20 cellular contexts compared by ENCODE assay signal in the genomic region with DNA sequence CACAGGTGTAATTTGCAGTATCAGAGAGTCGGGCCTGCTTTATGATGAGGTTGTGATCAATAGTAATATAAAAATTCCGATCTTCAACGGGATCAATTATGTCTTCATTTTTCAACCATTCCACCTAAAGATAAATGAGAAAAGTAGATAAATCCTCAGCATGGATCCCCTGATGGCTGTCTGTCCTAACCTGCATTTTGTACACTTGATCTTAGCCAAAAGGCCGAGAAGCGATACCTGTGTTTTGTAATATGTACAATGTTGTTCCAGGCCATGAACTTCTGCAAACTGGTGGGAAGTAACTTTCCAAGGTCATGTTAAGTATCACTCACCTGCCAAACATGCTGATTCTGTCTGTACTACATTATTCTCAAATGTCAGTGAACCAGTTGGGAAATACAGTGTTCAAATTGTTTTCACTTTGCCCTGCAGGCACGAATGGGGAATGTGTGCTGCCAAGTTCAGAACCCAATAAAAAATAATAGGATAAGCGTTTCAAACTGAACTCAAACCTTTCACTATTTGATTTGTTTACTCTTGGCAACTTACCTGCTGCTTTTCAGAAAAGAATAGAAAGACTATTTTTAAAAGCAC.
DNase-seq lines count a peak whose midpoint lies in the region; ATAC-seq, FAIRE-seq and TF ChIP-seq lines count a peak whose summit lies in the region.
"Had no signal": no experiment of that assay in that cellular context is flagged by ENCODE, and none has a peak within 500 bp of the region (broad histone marks: within the 10 kb centered on the region; RNA-seq: fewer than 3 reads in every experiment).

No MANE protein-coding gene starts in this region.

- H3K27ac Mint-ChIP-seq in HFFc6: no peak overlapping the region
- H3K27ac Mint-ChIP-seq: IgD-negative memory B cell; stimulated activated naive B cell treated with anti-CD40 and anti-IgM and Interleukin-4, amounts not matched to agents 10 μg/mL and 1 μg/mL and 100 μg/mL, for 72 hours had no signal

- no peaks in the 10 kb centered on the region for H3K4me1 Mint-ChIP-seq in HFFc6 (ENCODE audit: low read depth)
- H3K4me1 Mint-ChIP-seq: IgD-negative memory B cell; stimulated activated naive B cell treated with anti-CD40 and anti-IgM and Interleukin-4, amounts not matched to agents 10 μg/mL and 1 μg/mL and 100 μg/mL, for 72 hours had no signal

- H3K27me3 Mint-ChIP-seq in HFFc6 (ENCODE audit: insufficient read depth): no peaks in the 10 kb centered on the region
- H3K27me3 Mint-ChIP-seq: IgD-negative memory B cell; stimulated activated naive B cell treated with anti-CD40 and anti-IgM and Interleukin-4, amounts not matched to agents 10 μg/mL and 1 μg/mL and 100 μg/mL, for 72 hours had no signal

- intact Hi-C loops in K562 (cut with micrococcal nuclease) (no loop called here), right lobe of liver (cut with DNase I) (no loop called here), esophagus squamous epithelium (cut with DNase I) (no loop called here)

- H3K27me3 ChIP-seq in K562 (ENCODE audit: control insufficient read depth in 2 of 2, insufficient read depth in 2 of 2, low read length in 2 of 2): no peaks in the 10 kb centered on the region
- no peaks in the 10 kb centered on the region for H3K27me3 ChIP-seq in right lobe of liver
- no peaks in the 10 kb centered on the region for H3K27me3 ChIP-seq in esophagus squamous epithelium
- H3K27me3 ChIP-seq: heart right ventricle had no signal

- no peaks in the 10 kb centered on the region for H3K79me2 ChIP-seq in K562 (ENCODE audit: control insufficient read depth, insufficient read depth, low read length)

- FAIRE-seq in K562 (lab: Jason Lieb, UNC): no peak
- FAIRE-seq: GM19239 had no signal

- peaks cover 17% of the 10 kb centered on the region for H3K9me3 Mint-ChIP-seq in HFFc6
- H3K9me3 Mint-ChIP-seq: IgD-negative memory B cell; stimulated activated naive B cell treated with anti-CD40 and anti-IgM and Interleukin-4, amounts not matched to agents 10 μg/mL and 1 μg/mL and 100 μg/mL, for 72 hours had no signal

- TF ChIP-seq POLR2A in K562 (conservative IDR thresholded peaks at IDR 0.05) (no peak), right lobe of liver (IDR thresholded peaks at IDR 0.05) (no peak), esophagus squamous epithelium (IDR thresholded peaks at IDR 0.05) (no peak)

- CTCF ChIA-PET in K562 (lab: Yijun Ruan, JAX; ENCODE audit: low intra/inter-chr PET ratio): no interaction called here

- no peak overlapping the region for H3K4me3 Mint-ChIP-seq in HFFc6
- H3K4me3 Mint-ChIP-seq: IgD-negative memory B cell; stimulated activated naive B cell treated with anti-CD40 and anti-IgM and Interleukin-4, amounts not matched to agents 10 μg/mL and 1 μg/mL and 100 μg/mL, for 72 hours had no signal

- no peak for TF ChIP-seq EP300 in K562 (IDR thresholded peaks at IDR 0.05; ENCODE audit: low read length)

- H3K9me3 ChIP-seq in K562 (replicated peaks; ENCODE audit: control insufficient read depth, insufficient read depth, low read depth, low read length): no peaks in the 10 kb centered on the region
- H3K9me3 ChIP-seq in right lobe of liver: no peaks in the 10 kb centered on the region
- no peaks in the 10 kb centered on the region for H3K9me3 ChIP-seq in esophagus squamous epithelium
- H3K9me3 ChIP-seq: heart right ventricle had no signal

- no peaks in the 10 kb centered on the region for H3K36me3 ChIP-seq in K562 (ENCODE audit: control insufficient read depth, insufficient read depth, low read length)
- H3K36me3 ChIP-seq in right lobe of liver: no peaks in the 10 kb centered on the region
- H3K36me3 ChIP-seq in esophagus squamous epithelium: no peaks in the 10 kb centered on the region

- no peak overlapping the region for H3K27ac ChIP-seq in K562 (ENCODE audit: extremely low read depth, low read depth, low read length)
- H3K27ac ChIP-seq in right lobe of liver: no peak overlapping the region
- no peak overlapping the region for H3K27ac ChIP-seq in esophagus squamous epithelium
- H3K27ac ChIP-seq: heart right ventricle had no signal

- in situ Hi-C loops in K562 (cut with MboI): no loop called here

- ATAC-seq in K562 (no peak), right lobe of liver (peak; percentile 82 to 90 (median 86))
- ATAC-seq: esophagus mucosa; heart right ventricle; stimulated activated naive B cell treated with anti-CD40 and anti-IgM and Interleukin-4, amounts not matched to agents 10 μg/mL and 1 μg/mL and 100 μg/mL, for 72 hours had no signal

- H3K9me1 ChIP-seq in K562 (ENCODE audit: control insufficient read depth, insufficient read depth, low read length): no peaks in the 10 kb centered on the region

- no peak overlapping the region for H3K9ac ChIP-seq in K562 (ENCODE audit: insufficient read depth in 1 of 2, low read depth in 2 of 2, low read length in 2 of 2)

- POLR2A ChIA-PET in K562 (lab: Yijun Ruan, JAX): interaction anchor here (0.8 to 1.7 kb wide), 4 partner anchors 8 to 30 kb away, joined by 3 to 4 read pairs (median 4); no protein-coding TSS in a partner anchor

- peak; percentile 48 for DNase-seq in COR-L47 (lab: John Stamatoyannopoulos, UW)
- DNase-seq in NCI-H2081 (lab: John Stamatoyannopoulos, UW): peak; percentile 26 to 75
- DNase-seq in K562 (ENCODE audit: extremely low read depth in 1 of 4, low spot score in 3 of 4): no peak
- DNase-seq in right lobe of liver: no peak
- DNase-seq in glomerular visceral epithelial cell (ENCODE audit: extremely low spot score): no peak
- DNase-seq in COLO668 (lab: John Stamatoyannopoulos, UW; ENCODE audit: unreplicated experiment): no peak
- DNase-seq in HFFc6: no peak
- DNase-seq in esophagus squamous epithelium (lab: John Stamatoyannopoulos, UW): no peak
- DNase-seq: activated gamma-delta T cell; dermis blood vessel endothelial cell; DMS 273 treated with DMSO at 0.1 percent for 48 hours; heart right ventricle; kidney glomerular epithelial cell; NCI-H1436 treated with DMSO at 0.1 percent for 48 hours; NCI-H774; stimulated activated naive B cell treated with anti-CD40 and anti-IgM and Interleukin-4, amounts not matched to agents 10 μg/mL and 1 μg/mL and 100 μg/mL, for 72 hours; T-helper 1 cell had no signal

- no peaks in the 10 kb centered on the region for H4K20me1 ChIP-seq in K562 (replicated peaks; ENCODE audit: control insufficient read depth, insufficient read depth, low read length)

- TF ChIP-seq RAD21 in K562 (CRISPR knock-in tag; conservative IDR thresholded peaks at IDR 0.05 in 1 of 2, IDR thresholded peaks at IDR 0.05 in 1 of 2): no peak

- no peaks in the 10 kb centered on the region for H3K36me3 Mint-ChIP-seq in HFFc6 (ENCODE audit: low read depth)
- H3K36me3 Mint-ChIP-seq: IgD-negative memory B cell; stimulated activated naive B cell treated with anti-CD40 and anti-IgM and Interleukin-4, amounts not matched to agents 10 μg/mL and 1 μg/mL and 100 μg/mL, for 72 hours had no signal

- BruUV-seq in K562 (replicated peaks; lab: Mats Ljungman, UMichigan): no TSS peak

- H3K4me1 ChIP-seq in K562 (replicated peaks in 1 of 2; ENCODE audit: control insufficient read depth in 2 of 2, insufficient read depth in 2 of 2, low read length in 2 of 2) (peaks cover 14 to 34% of the 10 kb centered on the region in 2 experiments), right lobe of liver (peaks cover 0 to 16% (median 0%) of the 10 kb centered on the region in 4 donors), esophagus squamous epithelium (peaks cover 0 to 5% (median 0%) of the 10 kb centered on the region in 3 donors)
- H3K4me1 ChIP-seq: heart right ventricle had no signal

- H3K4me2 ChIP-seq in K562 (ENCODE audit: insufficient read depth, low read length): peak overlapping the region; percentile 59; the same call in 1 of the 2 replicates

- no peak for TF ChIP-seq CTCF in K562 (IDR thresholded peaks at IDR 0.05 in 2 of 3, conservative IDR thresholded peaks at IDR 0.05 in 1 of 3; ENCODE audit: insufficient read depth in 2 of 3, low read depth in 1 of 3, low read length in 3 of 3)
- no peak for TF ChIP-seq CTCF in right lobe of liver (IDR thresholded peaks at IDR 0.05)
- no peak for TF ChIP-seq CTCF in HFFc6 (IDR thresholded peaks at IDR 0.05)
- TF ChIP-seq CTCF in esophagus squamous epithelium (IDR thresholded peaks at IDR 0.05): no peak

- no peak overlapping the region for H2AFZ ChIP-seq in K562 (ENCODE audit: low read depth, low read length)

- 72% methylated on average over 7 of the region's 7 CpGs for WGBS in K562 (ENCODE audit: insufficient coverage, low coverage, missing lambda C conversion rate)
- 31% methylated on average over 7 of the region's 7 CpGs for WGBS in right lobe of liver (ENCODE audit: insufficient coverage, low coverage, low lambda C conversion rate, missing lambda C conversion rate)
- WGBS in esophagus squamous epithelium, 2 donors: 44 to 52% methylated on average over 7 of the region's 7 CpGs

- H3K4me3 ChIP-seq in K562 (no peak overlapping the region), right lobe of liver (no peak overlapping the region), esophagus squamous epithelium (no peak overlapping the region)
- H3K4me3 ChIP-seq: heart right ventricle had no signal

TF ChIP-seq in K562, 482 proteins besides CTCF, POLR2A, EP300 and RAD21:
- TF ChIP-seq MCM7 (IDR thresholded peaks at IDR 0.05): no peak
- no peak for TF ChIP-seq PTRF (tag; IDR thresholded peaks at IDR 0.05)
- no peak for TF ChIP-seq ZNF239 (CRISPR knock-in tag; IDR thresholded peaks at IDR 0.05)
- TF ChIP-seq GABPB1 (CRISPR knock-in tag; IDR thresholded peaks at IDR 0.05): no peak
- no peak for TF ChIP-seq ZBTB17 (CRISPR knock-in tag; IDR thresholded peaks at IDR 0.05)

Comparison
In these comparisons a context has a peak if more than half of its experiments do, and no peak if none do; other contexts are left out.
1. DNase-seq: peak in COR-L47 (single experiment) and NCI-H2081 (2 of 2); none in K562 (0 of 4), right lobe of liver (0 of 3), glomerular visceral epithelial cell (single experiment), COLO668 (single experiment), HFFc6 (single experiment) and esophagus squamous epithelium (single experiment).